16 cellular contexts compared by ENCODE assay signal in the genomic region with DNA sequence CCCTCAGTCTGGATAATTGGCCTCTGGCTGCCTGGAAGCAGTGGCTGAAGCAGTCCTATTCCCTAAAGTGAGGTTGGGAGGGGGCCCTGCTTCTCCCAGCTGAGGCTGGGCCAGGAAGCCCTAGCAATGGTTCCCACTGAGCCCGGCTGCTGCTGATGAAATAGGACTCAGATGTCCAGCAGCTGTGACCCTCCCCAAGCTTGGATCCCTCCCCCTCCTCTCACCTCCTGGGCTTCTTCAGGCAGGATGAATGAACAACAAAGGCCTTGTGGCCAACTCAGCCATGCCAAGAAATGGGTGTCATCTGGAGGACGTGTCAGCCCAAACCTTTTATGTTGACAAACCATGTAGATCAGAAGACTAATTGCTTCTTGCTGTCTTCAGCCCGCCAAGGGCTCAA. TPM values are rescaled to one million over a fixed set of nuclear protein-coding genes. Genes with fewer than 3 reads are reported as not detected.
DNase-seq lines count a peak whose midpoint lies in the region; ATAC-seq and TF ChIP-seq lines count a peak whose summit lies in the region.
"Had no signal": no experiment of that assay in that cellular context is flagged by ENCODE, and none has a peak within 500 bp of the region (broad histone marks: within the 10 kb centered on the region; RNA-seq: fewer than 3 reads in every experiment).

No MANE protein-coding gene starts in this region.

- ATAC-seq in WTC11: no peak
- no peak for ATAC-seq in HG03469 (IDR thresholded peaks at IDR 0.05; ENCODE audit: unreplicated experiment)

- intact Hi-C loops in activated CD4-positive, alpha-beta T cell treated with anti-CD3 and anti-CD28 coated beads, Interleukin-2, amount 10 ng/mL, durations not matched to agents 24 days and 14 days (cut with micrococcal nuclease): no loop called here
- intact Hi-C loops in colonic mucosa (cut with DNase I): no loop called here

- peaks cover 5% of the 10 kb centered on the region for H3K4me1 ChIP-seq in colonic mucosa

- H3K9me3 ChIP-seq in colonic mucosa: no peaks in the 10 kb centered on the region

- no peak overlapping the region for H3K4me3 ChIP-seq in colonic mucosa
- H3K4me3 ChIP-seq: BLaER1 treated with 17β-estradiol and CSF1 and Interleukin-3, amounts not matched to agents 10 nM and 100 nM; PC-9 had no signal

- peaks cover 34% of the 10 kb centered on the region for H3K27me3 Mint-ChIP-seq in activated CD4-positive, alpha-beta T cell treated with anti-CD3 and anti-CD28 coated beads, Interleukin-2, amount 10 ng/mL, durations not matched to agents 7 days and 5 days
- peaks cover 59% of the 10 kb centered on the region for H3K27me3 Mint-ChIP-seq in activated CD4-positive, alpha-beta T cell treated with anti-CD3 and anti-CD28 coated beads, Interleukin-2, amount 10 ng/mL, durations not matched to agents 24 days and 14 days
- no peaks in the 10 kb centered on the region; the same call in 1 of the 2 replicates for H3K27me3 Mint-ChIP-seq in WTC11 (ENCODE audit: low read depth)

- TF ChIP-seq CTCF in WTC11 (IDR thresholded peaks at IDR 0.05) (no peak), colonic mucosa (IDR thresholded peaks at IDR 0.05) (no peak)

- peaks cover 7% of the 10 kb centered on the region for H3K36me3 Mint-ChIP-seq in activated CD4-positive, alpha-beta T cell treated with anti-CD3 and anti-CD28 coated beads, Interleukin-2, amount 10 ng/mL, durations not matched to agents 7 days and 5 days (ENCODE audit: low read depth)
- no peaks in the 10 kb centered on the region for H3K36me3 Mint-ChIP-seq in activated CD4-positive, alpha-beta T cell treated with anti-CD3 and anti-CD28 coated beads, Interleukin-2, amount 10 ng/mL, durations not matched to agents 24 days and 14 days (ENCODE audit: low read depth)
- no peaks in the 10 kb centered on the region; the same call in 1 of the 2 replicates for H3K36me3 Mint-ChIP-seq in WTC11

- H3K9me3 Mint-ChIP-seq in activated CD4-positive, alpha-beta T cell treated with anti-CD3 and anti-CD28 coated beads, Interleukin-2, amount 10 ng/mL, durations not matched to agents 7 days and 5 days: peaks cover 3% of the 10 kb centered on the region
- peaks cover 12% of the 10 kb centered on the region for H3K9me3 Mint-ChIP-seq in activated CD4-positive, alpha-beta T cell treated with anti-CD3 and anti-CD28 coated beads, Interleukin-2, amount 10 ng/mL, durations not matched to agents 24 days and 14 days
- peaks cover 7% of the 10 kb centered on the region for H3K9me3 Mint-ChIP-seq in WTC11

- CTCF ChIA-PET in activated CD4-positive, alpha-beta T cell treated with anti-CD3 and anti-CD28 coated beads, Interleukin-2, amount 10 ng/mL, durations not matched to agents 7 days and 5 days (lab: Charles Lee): no interaction called here
- CTCF ChIA-PET in WTC11 (lab: Charles Lee): interaction anchor here (1.0 kb wide), 1 partner anchor 225 kb away, joined by 3 read pairs; no protein-coding TSS in a partner anchor

- no peak overlapping the region for H3K4me3 Mint-ChIP-seq in activated CD4-positive, alpha-beta T cell treated with anti-CD3 and anti-CD28 coated beads, Interleukin-2, amount 10 ng/mL, durations not matched to agents 7 days and 5 days
- no peak overlapping the region for H3K4me3 Mint-ChIP-seq in activated CD4-positive, alpha-beta T cell treated with anti-CD3 and anti-CD28 coated beads, Interleukin-2, amount 10 ng/mL, durations not matched to agents 24 days and 14 days
- H3K4me3 Mint-ChIP-seq in WTC11: no peak overlapping the region

- no peaks in the 10 kb centered on the region for H3K36me3 ChIP-seq in colonic mucosa
- H3K36me3 ChIP-seq: BLaER1 treated with 17β-estradiol and CSF1 and Interleukin-3, amounts not matched to agents 10 nM and 100 nM had no signal

- POLR2A ChIA-PET in activated CD4-positive, alpha-beta T cell treated with anti-CD3 and anti-CD28 coated beads, Interleukin-2, amount 10 ng/mL, durations not matched to agents 7 days and 5 days (lab: Charles Lee): no interaction called here
- POLR2A ChIA-PET in WTC11 (lab: Charles Lee): no interaction called here

- no peak overlapping the region for H3K9ac ChIP-seq in colonic mucosa (ENCODE audit: low read depth in 2 of 2, low read length in 2 of 2)
- H3K9ac ChIP-seq: BLaER1 treated with 17β-estradiol and CSF1 and Interleukin-3, amounts not matched to agents 10 nM and 100 nM had no signal

- peaks cover 37% of the 10 kb centered on the region for H3K4me1 Mint-ChIP-seq in activated CD4-positive, alpha-beta T cell treated with anti-CD3 and anti-CD28 coated beads, Interleukin-2, amount 10 ng/mL, durations not matched to agents 7 days and 5 days
- H3K4me1 Mint-ChIP-seq in activated CD4-positive, alpha-beta T cell treated with anti-CD3 and anti-CD28 coated beads, Interleukin-2, amount 10 ng/mL, durations not matched to agents 24 days and 14 days: peaks cover 26% of the 10 kb centered on the region
- H3K4me1 Mint-ChIP-seq in WTC11: peaks cover 28% of the 10 kb centered on the region

- no peak overlapping the region for H3K27ac ChIP-seq in colonic mucosa
- H3K27ac ChIP-seq: BLaER1 treated with 17β-estradiol and CSF1 and Interleukin-3, amounts not matched to agents 10 nM and 100 nM; PC-9 had no signal

- no peaks in the 10 kb centered on the region for H3K27me3 ChIP-seq in colonic mucosa

- no peak for DNase-seq in activated CD4-positive, alpha-beta T cell treated with anti-CD3 and anti-CD28 coated beads, Interleukin-2, amount 10 ng/mL, durations not matched to agents 7 days and 5 days
- DNase-seq in activated CD4-positive, alpha-beta T cell treated with anti-CD3 and anti-CD28 coated beads, Interleukin-2, amount 10 ng/mL, durations not matched to agents 24 days and 14 days: no peak
- DNase-seq in WTC11 (ENCODE audit: low spot score): no peak
- DNase-seq in islet precursor cell: peak; percentile 55
- peak; percentile 56 for DNase-seq in retina
- DNase-seq in NCI-H1436 treated with DMSO at 0.1 percent for 48 hours (lab: John Stamatoyannopoulos, UW): no peak
- no peak for DNase-seq in colonic mucosa
- DNase-seq: 8988T, IMR-90, Kasumi-1, NCI-H1436, NCI-H748 treated with DMSO at 0.1 percent for 48 hours, PC-9, SHP77 had no signal

- H3K27ac Mint-ChIP-seq in activated CD4-positive, alpha-beta T cell treated with anti-CD3 and anti-CD28 coated beads, Interleukin-2, amount 10 ng/mL, durations not matched to agents 7 days and 5 days: peak overlapping the region; percentile 33
- no peak overlapping the region for H3K27ac Mint-ChIP-seq in activated CD4-positive, alpha-beta T cell treated with anti-CD3 and anti-CD28 coated beads, Interleukin-2, amount 10 ng/mL, durations not matched to agents 24 days and 14 days
- H3K27ac Mint-ChIP-seq in WTC11: no peak overlapping the region

TF ChIP-seq in WTC11, 78 proteins besides CTCF, POLR2A, EP300 and RAD21:
- TF ChIP-seq, protein P1, sequence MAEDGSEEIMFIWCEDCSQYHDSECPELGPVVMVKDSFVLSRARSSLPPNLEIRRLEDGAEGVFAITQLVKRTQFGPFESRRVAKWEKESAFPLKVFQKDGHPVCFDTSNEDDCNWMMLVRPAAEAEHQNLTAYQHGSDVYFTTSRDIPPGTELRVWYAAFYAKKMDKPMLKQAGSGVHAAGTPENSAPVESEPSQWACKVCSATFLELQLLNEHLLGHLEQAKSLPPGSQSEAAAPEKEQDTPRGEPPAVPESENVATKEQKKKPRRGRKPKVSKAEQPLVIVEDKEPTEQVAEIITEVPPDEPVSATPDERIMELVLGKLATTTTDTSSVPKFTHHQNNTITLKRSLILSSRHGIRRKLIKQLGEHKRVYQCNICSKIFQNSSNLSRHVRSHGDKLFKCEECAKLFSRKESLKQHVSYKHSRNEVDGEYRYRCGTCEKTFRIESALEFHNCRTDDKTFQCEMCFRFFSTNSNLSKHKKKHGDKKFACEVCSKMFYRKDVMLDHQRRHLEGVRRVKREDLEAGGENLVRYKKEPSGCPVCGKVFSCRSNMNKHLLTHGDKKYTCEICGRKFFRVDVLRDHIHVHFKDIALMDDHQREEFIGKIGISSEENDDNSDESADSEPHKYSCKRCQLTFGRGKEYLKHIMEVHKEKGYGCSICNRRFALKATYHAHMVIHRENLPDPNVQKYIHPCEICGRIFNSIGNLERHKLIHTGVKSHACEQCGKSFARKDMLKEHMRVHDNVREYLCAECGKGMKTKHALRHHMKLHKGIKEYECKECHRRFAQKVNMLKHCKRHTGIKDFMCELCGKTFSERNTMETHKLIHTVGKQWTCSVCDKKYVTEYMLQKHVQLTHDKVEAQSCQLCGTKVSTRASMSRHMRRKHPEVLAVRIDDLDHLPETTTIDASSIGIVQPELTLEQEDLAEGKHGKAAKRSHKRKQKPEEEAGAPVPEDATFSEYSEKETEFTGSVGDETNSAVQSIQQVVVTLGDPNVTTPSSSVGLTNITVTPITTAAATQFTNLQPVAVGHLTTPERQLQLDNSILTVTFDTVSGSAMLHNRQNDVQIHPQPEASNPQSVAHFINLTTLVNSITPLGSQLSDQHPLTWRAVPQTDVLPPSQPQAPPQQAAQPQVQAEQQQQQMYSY (CRISPR knock-in tag; IDR thresholded peaks at IDR 0.05): 0 out of 2 replicates have a peak, but pooled peaks have one; percentile 25
- no peak for TF ChIP-seq KAT7 (CRISPR knock-in tag; IDR thresholded peaks at IDR 0.05; ENCODE audit: borderline replicate concordance)
- TF ChIP-seq, protein P2, sequence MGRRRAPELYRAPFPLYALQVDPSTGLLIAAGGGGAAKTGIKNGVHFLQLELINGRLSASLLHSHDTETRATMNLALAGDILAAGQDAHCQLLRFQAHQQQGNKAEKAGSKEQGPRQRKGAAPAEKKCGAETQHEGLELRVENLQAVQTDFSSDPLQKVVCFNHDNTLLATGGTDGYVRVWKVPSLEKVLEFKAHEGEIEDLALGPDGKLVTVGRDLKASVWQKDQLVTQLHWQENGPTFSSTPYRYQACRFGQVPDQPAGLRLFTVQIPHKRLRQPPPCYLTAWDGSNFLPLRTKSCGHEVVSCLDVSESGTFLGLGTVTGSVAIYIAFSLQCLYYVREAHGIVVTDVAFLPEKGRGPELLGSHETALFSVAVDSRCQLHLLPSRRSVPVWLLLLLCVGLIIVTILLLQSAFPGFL (CRISPR knock-in tag; IDR thresholded peaks at IDR 0.05; ENCODE audit: borderline replicate concordance): no peak
TF ChIP-seq in WTC11: peak in this region for 1.

RNA-seq across cellular contexts. Expression of a gene that starts 42.0 kb away (rescaled TPM):
- 10 to 100 TPM; 12.7 to 13.4 TPM for total RNA-seq in activated CD4-positive, alpha-beta T cell treated with anti-CD3 and anti-CD28 coated beads, Interleukin-2, amount 10 ng/mL, durations not matched to agents 7 days and 5 days
- 4.8 and 5.2 TPM in 2 replicates for total RNA-seq in activated CD4-positive, alpha-beta T cell treated with anti-CD3 and anti-CD28 coated beads, Interleukin-2, amount 10 ng/mL, durations not matched to agents 24 days and 14 days
- total RNA-seq in WTC11 (2021) (35.0 to 37.3 TPM (median 37.0 TPM) in 3 replicates), colonic mucosa (10 to 100 TPM; 38.0 to 41.6 TPM)

Comparison
In these comparisons a context has a peak if more than half of its experiments do, and no peak if none do; other contexts are left out.
1. DNase-seq: peak in islet precursor cell (single experiment) and retina (single experiment); none in activated CD4-positive, alpha-beta T cell treated with anti-CD3 and anti-CD28 coated beads, Interleukin-2, amount 10 ng/mL, durations not matched to agents 7 days and 5 days (single experiment), activated CD4-positive, alpha-beta T cell treated with anti-CD3 and anti-CD28 coated beads, Interleukin-2, amount 10 ng/mL, durations not matched to agents 24 days and 14 days (single experiment), WTC11 (single experiment), NCI-H1436 treated with DMSO at 0.1 percent for 48 hours (single experiment) and colonic mucosa (single experiment).